In genomic region chr17:17097763-17098345, GRCh38 we compare ENCODE assay signal across 16 cellular contexts. TPM values are rescaled to one million over a fixed set of nuclear protein-coding genes. Genes with fewer than 3 reads are reported as not detected.
A peak's percentile ranks its signal among the peaks of the same experiment; 100 is the strongest.
DNase-seq lines count a peak whose midpoint lies in the region; ATAC-seq and TF ChIP-seq lines count a peak whose summit lies in the region.
"Had no signal": no experiment of that assay in that cellular context is flagged by ENCODE, and none has a peak within 500 bp of the region (broad histone marks: within the 10 kb centered on the region; RNA-seq: fewer than 3 reads in every experiment).

No MANE protein-coding gene starts in this region.

- H3K36me3 ChIP-seq in mesenchymal stem cell (ENCODE audit: control insufficient read depth in 1 of 2, insufficient read depth in 2 of 2, low read depth in 1 of 2, low read length in 2 of 2): peaks cover 22 to 26% of the 10 kb centered on the region in 2 experiments
- H3K36me3 ChIP-seq in spleen: peaks cover 0 to 54% (median 4%) of the 10 kb centered on the region in 6 donors
- H3K36me3 ChIP-seq: neutrophil had no signal

- H3K23me2 ChIP-seq in H9 (ENCODE audit: insufficient read length, low read depth, low read length, poor library complexity, severe bottlenecking): no peaks in the 10 kb centered on the region

- H4K5ac ChIP-seq in H9 (ENCODE audit: insufficient read length, low read depth, low read length): no peak overlapping the region

- H3K14ac ChIP-seq in H9 (ENCODE audit: insufficient read depth, low read length) (no peak overlapping the region), mesenchymal stem cell (ENCODE audit: low read length in 2 of 2) (no peak overlapping the region)

- H3K4me3 Mint-ChIP-seq in H9: no peak overlapping the region
- H3K4me3 Mint-ChIP-seq: activated CD4-positive, alpha-beta T cell treated with anti-CD3 and anti-CD28 coated beads, Interleukin-2, amount 10 ng/mL, durations not matched to agents 7 days and 5 days had no signal

- no peak for TF ChIP-seq POLR2A in spleen (IDR thresholded peaks at IDR 0.05)

- H3K18ac ChIP-seq in H9 (ENCODE audit: insufficient read length, low read depth, low read length): no peak overlapping the region
- no peak overlapping the region for H3K18ac ChIP-seq in mesenchymal stem cell (ENCODE audit: low read depth in 1 of 2, low read length in 2 of 2)

- no peak overlapping the region for H2AFZ ChIP-seq in H9 (ENCODE audit: low read length)
- H2AFZ ChIP-seq in mesenchymal stem cell (ENCODE audit: low read depth, low read length): no peak overlapping the region

- H2AK5ac ChIP-seq in H9 (ENCODE audit: insufficient read length, low read length) (no peak overlapping the region), mesenchymal stem cell (ENCODE audit: low read length, severe bottlenecking) (no peak overlapping the region)

- no peak overlapping the region for H3T11ph ChIP-seq in H9 (ENCODE audit: low read length)

- H3K27me3 ChIP-seq in H9 (ENCODE audit: insufficient read depth, low read length): no peaks in the 10 kb centered on the region
- no peaks in the 10 kb centered on the region for H3K27me3 ChIP-seq in mesenchymal stem cell (ENCODE audit: control insufficient read depth in 1 of 2, insufficient read depth in 1 of 2, low read length in 2 of 2)
- H3K27me3 ChIP-seq in spleen (replicated peaks in 1 of 7): no peaks in the 10 kb centered on the region
- H3K27me3 ChIP-seq: neutrophil had no signal

- peaks cover 53 to 55% of the 10 kb centered on the region in 2 experiments for H3K4me1 Mint-ChIP-seq in H9

- H2BK20ac ChIP-seq in H9 (ENCODE audit: low read depth, low read length, poor library complexity, severe bottlenecking): no peak overlapping the region

- no peak overlapping the region for H4K8ac ChIP-seq in H9 (replicated peaks; ENCODE audit: insufficient read length, low read depth, low read length)
- no peak overlapping the region for H4K8ac ChIP-seq in mesenchymal stem cell (ENCODE audit: low read length)

- intact Hi-C loops in spleen (cut with DNase I; ENCODE audit: low total_unique reads): no loop called here

- TF ChIP-seq CTCF in H9 (conservative IDR thresholded peaks at IDR 0.05): no peak
- TF ChIP-seq CTCF in spleen (IDR thresholded peaks at IDR 0.05 in 8 of 11, conservative IDR thresholded peaks at IDR 0.05 in 3 of 11): no peak

- H3K4me3 ChIP-seq in mesenchymal stem cell (ENCODE audit: insufficient read depth in 1 of 2, low read depth in 1 of 2, low read length in 2 of 2) (no peak overlapping the region), spleen (no peak overlapping the region)

- H3K56ac ChIP-seq in H9 (ENCODE audit: insufficient read length, low read depth, low read length): no peak overlapping the region

- H3K27me3 Mint-ChIP-seq in H9 (ENCODE audit: low read depth): no peaks in the 10 kb centered on the region
- H3K27me3 Mint-ChIP-seq: activated CD4-positive, alpha-beta T cell treated with anti-CD3 and anti-CD28 coated beads, Interleukin-2, amount 10 ng/mL, durations not matched to agents 7 days and 5 days had no signal

- H3K23ac ChIP-seq in H9 (ENCODE audit: insufficient read length, low read depth, low read length) (no peak overlapping the region), mesenchymal stem cell (ENCODE audit: low read length in 2 of 2) (no peak overlapping the region)

- peaks cover 3% of the 10 kb centered on the region; the same call in 1 of the 2 replicates for H3K4me1 ChIP-seq in H9 (ENCODE audit: insufficient read depth, low read length)
- H3K4me1 ChIP-seq in mesenchymal stem cell (ENCODE audit: control insufficient read depth, insufficient read depth, low read depth, low read length): peaks cover 17% of the 10 kb centered on the region
- peaks cover 0 to 89% (median 33%) of the 10 kb centered on the region in 6 donors for H3K4me1 ChIP-seq in spleen

- H3K9me3 Mint-ChIP-seq in H9: no peaks in the 10 kb centered on the region
- H3K9me3 Mint-ChIP-seq: activated CD4-positive, alpha-beta T cell treated with anti-CD3 and anti-CD28 coated beads, Interleukin-2, amount 10 ng/mL, durations not matched to agents 7 days and 5 days had no signal

- H4K20me1 ChIP-seq in H9 (ENCODE audit: control insufficient read depth, insufficient read depth, insufficient read length): no peaks in the 10 kb centered on the region

- H3K27ac ChIP-seq in H9 (ENCODE audit: insufficient read length, low read depth, low read length): no peak overlapping the region
- H3K27ac ChIP-seq in caudate nucleus (ENCODE audit: low read depth, low read length): peak overlapping the region; percentile 76
- H3K27ac ChIP-seq in mesenchymal stem cell (ENCODE audit: low read length, poor library complexity, severe bottlenecking): no peak overlapping the region
- peak overlapping the region in 5 of 8 donors; percentile 1 to 46 (median 27) for H3K27ac ChIP-seq in spleen
- H3K27ac ChIP-seq: neutrophil had no signal

- ATAC-seq in HG03342 (IDR thresholded peaks at IDR 0.05; ENCODE audit: unreplicated experiment) (no peak), GM18909 (IDR thresholded peaks at IDR 0.05; ENCODE audit: poor library complexity, unreplicated experiment) (no peak), GM18861 (IDR thresholded peaks at IDR 0.05; ENCODE audit: unreplicated experiment) (no peak)

- H2BK120ac ChIP-seq in H9 (ENCODE audit: low read depth, low read length, poor library complexity, severe bottlenecking) (no peak overlapping the region), mesenchymal stem cell (ENCODE audit: low read depth, low read length) (no peak overlapping the region)

- H2BK15ac ChIP-seq in H9 (ENCODE audit: low read depth, low read length) (no peak overlapping the region), mesenchymal stem cell (ENCODE audit: low read depth, poor library complexity, severe bottlenecking) (no peak overlapping the region)

- H2BK5ac ChIP-seq in H9 (ENCODE audit: insufficient read length, low read length) (no peak overlapping the region), mesenchymal stem cell (ENCODE audit: low read depth, low read length, poor library complexity, severe bottlenecking) (no peak overlapping the region)

- H3K4me2 ChIP-seq in H9 (ENCODE audit: insufficient read depth, insufficient read length, low read length): no peak overlapping the region
- no peak overlapping the region for H3K4me2 ChIP-seq in mesenchymal stem cell (ENCODE audit: low read length, poor library complexity, severe bottlenecking)

- no peak overlapping the region for H4K91ac ChIP-seq in H9 (ENCODE audit: insufficient read length, low read depth, low read length)
- H4K91ac ChIP-seq in mesenchymal stem cell (ENCODE audit: low read length): no peak overlapping the region

- DNase-seq in H9 (no peak), caudate nucleus (lab: John Stamatoyannopoulos, UW) (no peak), mesenchymal stem cell (no peak), spleen (peak; percentile 31), foreskin melanocyte (no peak)
- DNase-seq: activated CD4-positive, alpha-beta T cell treated with anti-CD3 and anti-CD28 coated beads, Interleukin-2, amount 10 ng/mL, durations not matched to agents 7 days and 5 days; DMS79 treated with DMSO at 0.1 percent for 48 hours; effector CD8-positive, alpha-beta T cell; MM.1S; NCI-H2107; SHP77 treated with DMSO at 0.1 percent for 48 hours; stimulated activated CD4-positive, alpha-beta T cell treated with anti-CD3 and anti-CD28 coated beads, Interleukin-12 subunit alpha, Interleukin-12 subunit beta, amount 100 ng/mL, for 4 hours had no signal

- H3K9me3 ChIP-seq in H9 (ENCODE audit: control insufficient read depth, low read depth, low read length) (no peaks in the 10 kb centered on the region), mesenchymal stem cell (ENCODE audit: control insufficient read depth, low read length) (no peaks in the 10 kb centered on the region), spleen (no peaks in the 10 kb centered on the region)
- H3K9me3 ChIP-seq: neutrophil had no signal

- no peaks in the 10 kb centered on the region for H3K79me2 ChIP-seq in H9 (ENCODE audit: insufficient read depth, low read length)

- H3K4ac ChIP-seq in H9 (ENCODE audit: low read depth, low read length) (no peak overlapping the region), mesenchymal stem cell (ENCODE audit: low read depth in 1 of 2, low read length in 2 of 2) (no peak overlapping the region)

- WGBS in H9 (ENCODE audit: extremely low coverage, insufficient read length, low lambda C conversion rate): no CpG with 5 or more reads among the region's 7 CpGs
- 96% methylated on average over 7 of the region's 7 CpGs for WGBS in mesenchymal stem cell
- WGBS in spleen, 5 donors: 83 to 96% (median 94%) methylated on average over 7 of the region's 7 CpGs

- H3K79me1 ChIP-seq in H9 (ENCODE audit: insufficient read depth, low read depth, low read length, poor library complexity, severe bottlenecking) (no peaks in the 10 kb centered on the region), mesenchymal stem cell (replicated peaks; ENCODE audit: low read length, poor library complexity, severe bottlenecking) (peaks cover 40% of the 10 kb centered on the region)

- H3K36me3 Mint-ChIP-seq in H9 (ENCODE audit: insufficient read depth in 1 of 3, low read depth in 3 of 3): peaks cover 0 to 7% (median 5%) of the 10 kb centered on the region in 3 experiments; a peak in 3 of 7 replicates

- H3K27ac Mint-ChIP-seq in H9: peak overlapping the region; percentile 55 to 82 (median 73); a peak in 4 of 7 replicates
- H3K27ac Mint-ChIP-seq: activated CD4-positive, alpha-beta T cell treated with anti-CD3 and anti-CD28 coated beads, Interleukin-2, amount 10 ng/mL, durations not matched to agents 7 days and 5 days had no signal

- H2BK12ac ChIP-seq in H9 (ENCODE audit: insufficient read length, low read depth, low read length): no peak overlapping the region
- H2BK12ac ChIP-seq in mesenchymal stem cell (ENCODE audit: low read length in 2 of 2): no peak overlapping the region

- H3K9ac ChIP-seq in H9 (ENCODE audit: extremely low read depth, insufficient read length, low read length): no peak overlapping the region
- peak overlapping the region; percentile 48 for H3K9ac ChIP-seq in mesenchymal stem cell (ENCODE audit: low read length)

RNA-seq across cellular contexts. Expression of gene MPRIP, which starts 55.6 kb away (rescaled TPM):
- total RNA-seq in H9 (2021) (129 and 132 TPM in 2 replicates), spleen (100 to 1,000 TPM; 120 to 309 (median 197) TPM)
- 112 TPM for polyA plus RNA-seq in mesenchymal stem cell (2013, experiment 1 of 2)
- 112 TPM for polyA plus RNA-seq in mesenchymal stem cell (2013, experiment 2 of 2)
- polyA plus RNA-seq in spleen: 100 to 1,000 TPM in 1 of 3 donors, 10 to 100 TPM in 2; 52.3 to 114 (median 83.0) TPM

Comparison
In these comparisons a context has a peak if more than half of its experiments do, and no peak if none do; other contexts are left out.
1. H3K27ac ChIP-seq: peak in caudate nucleus (single experiment) and spleen (5 of 8); none in H9 (single experiment) and mesenchymal stem cell (single experiment).